Comparison of ENCODE assay signal across 9 cellular contexts in the genomic region with DNA sequence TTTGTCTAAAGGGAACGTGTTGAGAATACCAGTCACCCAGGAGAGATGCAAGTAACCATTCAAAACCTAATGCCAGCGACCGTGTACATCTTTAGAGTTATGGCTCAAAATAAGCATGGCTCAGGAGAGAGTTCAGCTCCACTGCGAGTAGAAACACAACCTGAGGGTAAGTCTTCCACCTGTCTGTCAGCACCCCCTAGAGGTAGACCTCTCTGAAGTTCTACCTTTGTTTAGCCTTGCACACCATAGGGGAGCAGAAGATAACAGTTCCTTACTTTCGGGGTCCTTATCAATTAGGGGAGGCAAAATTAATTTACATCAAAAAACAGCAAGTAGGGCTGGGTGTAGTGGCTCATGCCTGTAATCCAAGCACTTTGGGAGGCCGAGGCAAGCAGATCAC.
A peak's percentile ranks its signal among the peaks of the same experiment; 100 is the strongest.
DNase-seq lines count a peak whose midpoint lies in the region; ATAC-seq and TF ChIP-seq lines count a peak whose summit lies in the region.
"Had no signal": no experiment of that assay in that cellular context is flagged by ENCODE, and none has a peak within 500 bp of the region (broad histone marks: within the 10 kb centered on the region; RNA-seq: fewer than 3 reads in every experiment).

No MANE protein-coding gene starts in this region.

- H3K9me3 Mint-ChIP-seq in chondrocyte (ENCODE audit: low read depth) = no peaks in the 10 kb centered on the region

- no peak for ATAC-seq in GM19324 (IDR thresholded peaks at IDR 0.05; ENCODE audit: low FRiP score, unreplicated experiment)
- no peak for ATAC-seq in HG02763 (IDR thresholded peaks at IDR 0.05; ENCODE audit: unreplicated experiment)

- H3K4me3 Mint-ChIP-seq in chondrocyte (ENCODE audit: unreplicated experiment) = no peak overlapping the region

- H3F3A ChIP-seq in smooth muscle cell (ENCODE audit: low read depth) = no peaks in the 10 kb centered on the region

- no peak overlapping the region for H3K27ac ChIP-seq in smooth muscle cell (ENCODE audit: low read depth)

- no peak overlapping the region for H3K4me3 ChIP-seq in smooth muscle cell

- intact Hi-C loops in posterior vena cava (cut with DNase I) = no loop called here

- no peak overlapping the region for H3K9ac ChIP-seq in smooth muscle cell (ENCODE audit: low read depth)

- no peak overlapping the region for H3K4me2 ChIP-seq in smooth muscle cell

- DNase-seq in activated CD4-positive, alpha-beta T cell treated with anti-CD3 and anti-CD28 coated beads for 48 hours = peak; percentile 9
- DNase-seq in activated CD4-positive, alpha-beta T cell treated with anti-CD3 and anti-CD28 coated beads for 1 hour = no peak
- DNase-seq in M059J (ENCODE audit: low read depth) = peak; percentile 18
- DNase-seq in chondrocyte (ENCODE audit: low spot score) = no peak
- DNase-seq in smooth muscle cell (lab: John Stamatoyannopoulos, UW; ENCODE audit: unreplicated experiment) = no peak
- no peak for DNase-seq in posterior vena cava (ENCODE audit: low spot score)
- DNase-seq: posterior cingulate gyrus had no signal

- H3K27me3 ChIP-seq in smooth muscle cell (ENCODE audit: low read depth) = no peaks in the 10 kb centered on the region

- no peaks in the 10 kb centered on the region for H3K79me2 ChIP-seq in smooth muscle cell (ENCODE audit: low read depth)

- H3K36me3 ChIP-seq in smooth muscle cell (ENCODE audit: low read depth) = no peaks in the 10 kb centered on the region

- no peaks in the 10 kb centered on the region for H3K4me1 ChIP-seq in smooth muscle cell (ENCODE audit: low read depth)

- peaks cover 2% of the 10 kb centered on the region for H3K36me3 Mint-ChIP-seq in chondrocyte (ENCODE audit: low read depth)

- H3K9me3 ChIP-seq in smooth muscle cell (replicated peaks; ENCODE audit: low read depth) = no peaks in the 10 kb centered on the region

- peaks cover 29% of the 10 kb centered on the region for H3K4me1 Mint-ChIP-seq in chondrocyte (ENCODE audit: low read depth)

- H3K27me3 Mint-ChIP-seq in chondrocyte (ENCODE audit: low read depth) = no peaks in the 10 kb centered on the region

- TF ChIP-seq CTCF in chondrocyte (IDR thresholded peaks at IDR 0.05) (peak; percentile 38), smooth muscle cell (IDR thresholded peaks at IDR 0.05; ENCODE audit: borderline replicate concordance, insufficient read depth, poor library complexity, severe bottlenecking) (peak; percentile 22)

- no peaks in the 10 kb centered on the region for H4K20me1 ChIP-seq in smooth muscle cell (ENCODE audit: low read depth)

- 71% methylated on average over 6 of the region's 6 CpGs for WGBS in smooth muscle cell (ENCODE audit: low lambda C conversion rate)

- no peak overlapping the region for H2AFZ ChIP-seq in smooth muscle cell (ENCODE audit: low read depth)

- H3K27ac Mint-ChIP-seq in chondrocyte (ENCODE audit: unreplicated experiment) = no peak overlapping the region

Comparison
In these comparisons a context has a peak if more than half of its experiments do, and no peak if none do; other contexts are left out.
1. DNase-seq: peak in activated CD4-positive, alpha-beta T cell treated with anti-CD3 and anti-CD28 coated beads for 48 hours (single experiment) and M059J (single experiment); none in activated CD4-positive, alpha-beta T cell treated with anti-CD3 and anti-CD28 coated beads for 1 hour (single experiment), chondrocyte (single experiment), smooth muscle cell (single experiment) and posterior vena cava (single experiment).